In genomic region chr16:79422061-79422460, GRCh38 we compare ENCODE assay signal across 20 cellular contexts.
DNase-seq lines count a peak whose midpoint lies in the region; ATAC-seq lines count a peak whose summit lies in the region.
"Had no signal": no experiment of that assay in that cellular context is flagged by ENCODE, and none has a peak within 500 bp of the region (broad histone marks: within the 10 kb centered on the region; RNA-seq: fewer than 3 reads in every experiment).

No MANE protein-coding gene starts in this region.

- H3K23ac ChIP-seq in mesendoderm (ENCODE audit: low read length), result no peak overlapping the region

- no peak overlapping the region for H2AK5ac ChIP-seq in mesendoderm (ENCODE audit: low read length)

- intact Hi-C loops in cardiac septum (cut with DNase I), result no loop called here
- intact Hi-C loops in Right ventricle myocardium inferior (cut with DNase I), result no loop called here

- no peaks in the 10 kb centered on the region for H3K9me3 ChIP-seq in T-helper 17 cell (ENCODE audit: control insufficient read depth, low read length, poor library complexity, severe bottlenecking)
- H3K9me3 ChIP-seq: BE2C had no signal

- peak overlapping the region; percentile 10 for H3K18ac ChIP-seq in mesendoderm (ENCODE audit: low read length)

- no peaks in the 10 kb centered on the region for H3K36me3 Mint-ChIP-seq in T-helper 17 cell (ENCODE audit: low read depth)
- H3K36me3 Mint-ChIP-seq: CD4-positive, CD25-positive, alpha-beta regulatory T cell; CD8-positive, alpha-beta T cell had no signal

- no peak overlapping the region for H3K4me2 ChIP-seq in mesendoderm (ENCODE audit: low read length)

- no peak overlapping the region for H3K9ac ChIP-seq in mesendoderm (ENCODE audit: low read length)

- no peak overlapping the region for H3K4ac ChIP-seq in mesendoderm (ENCODE audit: low read depth, low read length)

- H3K56ac ChIP-seq in mesendoderm (ENCODE audit: low read length), result no peak overlapping the region

- H4K5ac ChIP-seq in mesendoderm (ENCODE audit: low read length), result no peak overlapping the region

- DNase-seq in cardiac septum (ENCODE audit: low spot score) (peak; percentile 5), Right ventricle myocardium inferior (ENCODE audit: missing footprints) (no peak), CD1c-positive myeloid dendritic cell (ENCODE audit: extremely low spot score) (peak; percentile 60), mesendoderm (no peak), activated gamma-delta T cell (lab: John Stamatoyannopoulos, UW) (no peak), T-helper 17 cell (no peak)
- DNase-seq: ACHN; AML-193; BE2C; CD4-positive, CD25-positive, alpha-beta regulatory T cell; CD8-positive, alpha-beta T cell; DMS 273 treated with DMSO at 0.1 percent for 48 hours; DMS53; DMS79 treated with DMSO at 0.1 percent for 48 hours; GF-D8; GOT3; HCEC 1CT had no signal

- H2BK120ac ChIP-seq in mesendoderm (ENCODE audit: low read depth, low read length), result no peak overlapping the region

- no peaks in the 10 kb centered on the region for H3K4me1 ChIP-seq in mesendoderm (ENCODE audit: control insufficient read depth, low read depth, low read length)
- H3K4me1 ChIP-seq: BE2C had no signal

- H3K79me2 ChIP-seq in mesendoderm (ENCODE audit: control insufficient read depth, insufficient read depth, low read length), result no peaks in the 10 kb centered on the region

- H4K8ac ChIP-seq in mesendoderm (ENCODE audit: low read depth, low read length), result no peak overlapping the region

- no peak overlapping the region for H3K4me3 ChIP-seq in mesendoderm (ENCODE audit: low read length)
- H3K4me3 ChIP-seq: BLaER1 treated with 17β-estradiol and CSF1 and Interleukin-3, amounts not matched to agents 10 nM and 100 nM had no signal

- H3K27me3 Mint-ChIP-seq in T-helper 17 cell, result peaks cover 13% of the 10 kb centered on the region
- H3K27me3 Mint-ChIP-seq: CD4-positive, CD25-positive, alpha-beta regulatory T cell had no signal

- no CpG with 5 or more reads among the region's 7 CpGs for WGBS in mesendoderm (ENCODE audit: extremely low coverage, insufficient coverage, low lambda C conversion rate)

- H3K4me1 Mint-ChIP-seq in T-helper 17 cell, result peaks cover 8% of the 10 kb centered on the region

- H3K36me3 ChIP-seq in mesendoderm (ENCODE audit: control insufficient read depth, insufficient read depth, low read length), result no peaks in the 10 kb centered on the region
- H3K36me3 ChIP-seq: BE2C; BLaER1 treated with 17β-estradiol and CSF1 and Interleukin-3, amounts not matched to agents 10 nM and 100 nM had no signal

- H3K4me3 Mint-ChIP-seq in T-helper 17 cell, result no peak overlapping the region
- H3K4me3 Mint-ChIP-seq: CD4-positive, CD25-positive, alpha-beta regulatory T cell; CD8-positive, alpha-beta T cell had no signal

- no peak overlapping the region for H3K27ac ChIP-seq in mesendoderm (ENCODE audit: low read depth, low read length)
- H3K27ac ChIP-seq: 22Rv1 had no signal

- H3K27me3 ChIP-seq in mesendoderm (ENCODE audit: insufficient read depth, low read length, poor library complexity), result no peaks in the 10 kb centered on the region
- H3K27me3 ChIP-seq: BE2C; BLaER1 treated with 17β-estradiol and CSF1 and Interleukin-3, amounts not matched to agents 10 nM and 100 nM had no signal

- no peak overlapping the region for H2BK5ac ChIP-seq in mesendoderm (ENCODE audit: low read length)

- H3K27ac Mint-ChIP-seq in T-helper 17 cell, result no peak overlapping the region
- H3K27ac Mint-ChIP-seq: CD8-positive, alpha-beta T cell had no signal

- no peak for ATAC-seq in Right ventricle myocardium inferior
- ATAC-seq in HG02870 (IDR thresholded peaks at IDR 0.05; ENCODE audit: unreplicated experiment), result no peak
- ATAC-seq in T-helper 17 cell, result no peak
- ATAC-seq: CD8-positive, alpha-beta T cell had no signal

- H2BK15ac ChIP-seq in mesendoderm (replicated peaks; ENCODE audit: low read depth), result no peak overlapping the region

- no peaks in the 10 kb centered on the region for H3K79me1 ChIP-seq in mesendoderm (ENCODE audit: low read length)

Comparison
In these comparisons a context has a peak if more than half of its experiments do, and no peak if none do; other contexts are left out.
1. DNase-seq: peak in cardiac septum (single experiment) and CD1c-positive myeloid dendritic cell (single experiment); none in Right ventricle myocardium inferior (single experiment), mesendoderm (single experiment), activated gamma-delta T cell (single experiment) and T-helper 17 cell (0 of 3).